ENCODE assay signal across 16 cellular contexts in genomic region chr20:39328347-39328746, GRCh38.
"Had no signal": no experiment of that assay in that cellular context is flagged by ENCODE, and none has a peak within 500 bp of the region (broad histone marks: within the 10 kb centered on the region; RNA-seq: fewer than 3 reads in every experiment).

No MANE protein-coding gene starts in this region.

- H3K9me3 ChIP-seq: MG63 had no signal

- H3K4me3 ChIP-seq: MG63 had no signal

- ATAC-seq: T-cell had no signal

- H3K36me3 ChIP-seq: MG63 had no signal

- H3K27ac ChIP-seq: HL-60 had no signal

- DNase-seq: KBM-7, MG63, NCI-H1092 treated with DMSO at 0.1 percent for 48 hours, NCI-H1436, NCI-H187 treated with DMSO at 0.1 percent for 48 hours, NCI-H2029 treated with DMSO at 0.1 percent for 48 hours, NCI-H2171 treated with DMSO at 0.1 percent for 48 hours, NCI-H345, NCI-H446 treated with DMSO at 0.1 percent for 48 hours, NCI-H510A treated with DMSO at 0.1 percent for 48 hours, NCI-H526, RPMI8226, SHP77, SW 1271, T-cell had no signal

- H3K27me3 ChIP-seq: MG63 had no signal
